Comparison of ENCODE assay signal across 8 cellular contexts in the genomic region with DNA sequence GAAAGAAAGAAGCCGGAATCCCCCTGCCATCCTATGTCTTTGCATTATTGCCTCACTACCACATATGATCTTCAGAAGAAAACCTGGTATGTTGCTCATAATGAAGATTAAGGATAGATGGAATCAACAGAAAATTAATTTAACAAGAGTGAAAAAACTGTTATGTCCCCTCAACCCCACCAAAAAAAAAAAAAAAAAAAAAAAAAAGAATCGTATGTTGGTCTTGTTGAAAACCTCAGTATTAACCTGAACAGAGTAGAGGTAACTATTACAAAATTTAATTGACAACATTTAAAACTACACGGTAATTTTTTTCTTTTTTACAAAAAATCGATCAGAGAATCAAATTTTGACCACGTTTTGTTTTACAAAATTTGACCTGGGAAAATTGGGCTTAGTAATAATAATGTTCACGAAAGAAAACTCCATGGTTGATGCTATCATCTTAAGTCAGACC. TPM values are rescaled to one million over a fixed set of nuclear protein-coding genes. Genes with fewer than 3 reads are reported as not detected.
A peak's percentile ranks its signal among the peaks of the same experiment; 100 is the strongest.
DNase-seq lines count a peak whose midpoint lies in the region; ATAC-seq and TF ChIP-seq lines count a peak whose summit lies in the region.

No MANE protein-coding gene starts in this region.

- TF ChIP-seq CTCF in kidney epithelial cell (IDR thresholded peaks at IDR 0.05; ENCODE audit: insufficient read depth, low read length, poor library complexity, severe bottlenecking) (no peak), suprapubic skin (IDR thresholded peaks at IDR 0.05) (no peak)

- no peak for TF ChIP-seq EP300 in suprapubic skin (IDR thresholded peaks at IDR 0.05)

- no peaks in the 10 kb centered on the region for H3K9me3 ChIP-seq in suprapubic skin

- H3K36me3 ChIP-seq in kidney epithelial cell (ENCODE audit: control insufficient read depth, insufficient read depth, low read length): no peaks in the 10 kb centered on the region
- H3K36me3 ChIP-seq in suprapubic skin: peaks cover 4% of the 10 kb centered on the region

- ATAC-seq in HG02970 (IDR thresholded peaks at IDR 0.05; ENCODE audit: low FRiP score, unreplicated experiment) (no peak), GM19455 (IDR thresholded peaks at IDR 0.05; ENCODE audit: unreplicated experiment) (no peak)

- H3K27me3 ChIP-seq in kidney epithelial cell (ENCODE audit: control insufficient read depth, insufficient read depth, low read length) (no peaks in the 10 kb centered on the region), suprapubic skin (no peaks in the 10 kb centered on the region)

- 21 to 32% (median 32%) methylated on average over 6 of the region's 6 CpGs for WGBS in adipose tissue, 3 donors
- 26% methylated on average over 6 of the region's 6 CpGs for WGBS in suprapubic skin

- no peaks in the 10 kb centered on the region for H3K27me3 Mint-ChIP-seq in T-helper 1 cell treated with Interleukin-12 subunit alpha and Interleukin-12 subunit beta and Interleukin-4 antibody, amounts not matched to agents 30 μg/mL and 1 μg/mL, for 36 hours (ENCODE audit: low read depth)

- H3K27ac ChIP-seq in adipose tissue (ENCODE audit: low read depth, low read length) (peak overlapping the region; percentile 51), suprapubic skin (peak overlapping the region; percentile 99)

- H3K4me1 ChIP-seq in suprapubic skin: peaks cover 31% of the 10 kb centered on the region

- H3K36me3 Mint-ChIP-seq in T-helper 1 cell treated with Interleukin-12 subunit alpha and Interleukin-12 subunit beta and Interleukin-4 antibody, amounts not matched to agents 30 μg/mL and 1 μg/mL, for 36 hours (ENCODE audit: low read depth): peaks cover 19% of the 10 kb centered on the region

- H3K27ac Mint-ChIP-seq in T-helper 1 cell treated with Interleukin-12 subunit alpha and Interleukin-12 subunit beta and Interleukin-4 antibody, amounts not matched to agents 30 μg/mL and 1 μg/mL, for 36 hours: peak overlapping the region; percentile 92

- no peak for TF ChIP-seq POLR2A in suprapubic skin (IDR thresholded peaks at IDR 0.05)

- H3K4me1 Mint-ChIP-seq in T-helper 1 cell treated with Interleukin-12 subunit alpha and Interleukin-12 subunit beta and Interleukin-4 antibody, amounts not matched to agents 30 μg/mL and 1 μg/mL, for 36 hours (ENCODE audit: low read depth): peaks cover 8% of the 10 kb centered on the region

- H3K4me3 ChIP-seq in kidney epithelial cell (ENCODE audit: low read depth, low read length): peak overlapping the region; percentile 93
- H3K4me3 ChIP-seq in suprapubic skin: peak overlapping the region; percentile 78

- H3K4me3 Mint-ChIP-seq in T-helper 1 cell treated with Interleukin-12 subunit alpha and Interleukin-12 subunit beta and Interleukin-4 antibody, amounts not matched to agents 30 μg/mL and 1 μg/mL, for 36 hours: peak overlapping the region; percentile 95

- DNase-seq in T-helper 1 cell (no peak), kidney epithelial cell (ENCODE audit: low read depth) (no peak), suprapubic skin (ENCODE audit: low spot score in 2 of 2) (no peak)
- DNase-seq in activated CD4-positive, CD25-positive, alpha-beta regulatory T cell (lab: John Stamatoyannopoulos, UW): no peak

- no peaks in the 10 kb centered on the region for H3K9me3 Mint-ChIP-seq in T-helper 1 cell treated with Interleukin-12 subunit alpha and Interleukin-12 subunit beta and Interleukin-4 antibody, amounts not matched to agents 30 μg/mL and 1 μg/mL, for 36 hours

RNA-seq across cellular contexts. Expression of a gene that starts 0.8 kb away (rescaled TPM):
- 100 to 1,000 TPM in 2 of 3 donors, 10 to 100 TPM in 1; 39.7 to 113 (median 106) TPM for polyA plus RNA-seq in adipose tissue
- total RNA-seq in kidney epithelial cell (250 and 270 TPM in 2 replicates), suprapubic skin (100 to 1,000 TPM; 273 to 365 (median 320) TPM)

RNA-seq across cellular contexts. Expression of a gene that starts 29.2 kb away (rescaled TPM):
- 1 to 10 TPM; 2.9 to 5.2 (median 4.4) TPM for polyA plus RNA-seq in adipose tissue
- total RNA-seq in kidney epithelial cell: 4.1 and 5.5 TPM in 2 replicates
- 10 to 100 TPM; 45.4 to 75.3 (median 65.3) TPM for total RNA-seq in suprapubic skin
